In the genomic region with DNA sequence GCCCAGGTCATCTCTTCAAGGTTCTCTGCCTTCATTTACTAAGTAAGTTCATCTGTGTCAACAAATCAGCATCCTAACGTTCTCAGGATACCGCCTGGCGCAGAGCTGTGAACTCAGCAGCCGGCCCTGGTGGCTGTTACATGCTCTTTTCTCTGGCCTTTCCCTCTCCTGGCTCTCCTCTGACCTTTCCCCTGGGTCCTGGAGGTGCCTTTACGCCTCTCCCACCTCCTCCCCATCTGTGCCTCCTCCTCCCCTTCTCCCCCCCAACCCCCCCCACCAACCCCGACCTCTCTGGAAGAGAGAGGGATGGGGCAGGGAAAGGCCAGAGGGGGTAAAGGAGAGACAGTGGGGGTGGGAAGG, we compare ENCODE assay signal across 9 cellular contexts. TPM values are rescaled to one million over a fixed set of nuclear protein-coding genes. Genes with fewer than 3 reads are reported as not detected.
DNase-seq lines count a peak whose midpoint lies in the region; ATAC-seq, FAIRE-seq and TF ChIP-seq lines count a peak whose summit lies in the region.
"Had no signal": no experiment of that assay in that cellular context is flagged by ENCODE, and none has a peak within 500 bp of the region (broad histone marks: within the 10 kb centered on the region; RNA-seq: fewer than 3 reads in every experiment).

No MANE protein-coding gene starts in this region.

- CTCF ChIA-PET in activated B cell treated with CpG ODN at 0.5 μM for 24 hours (lab: Charles Lee): interaction anchor here (1.1 to 4.2 kb wide), 5 partner anchors 17 to 128 kb away, joined by 3 to 17 read pairs (median 4); no protein-coding TSS in a partner anchor

- no peak for TF ChIP-seq CTCF in activated B cell treated with CpG ODN at 0.5 μM for 24 hours (IDR thresholded peaks at IDR 0.05)

- peak; percentile 71 for DNase-seq in H7
- no peak for DNase-seq in activated B cell treated with CpG ODN at 0.5 μM for 24 hours
- DNase-seq in fibroblast of peridontal ligament (ENCODE audit: extremely low read depth): peak; percentile 21
- DNase-seq in small intestine: peak; percentile 19
- DNase-seq in sciatic nerve (ENCODE audit: low spot score): no peak
- no peak for DNase-seq in NCI-H2107 (lab: John Stamatoyannopoulos, UW)

- no peaks in the 10 kb centered on the region for H3K9me3 Mint-ChIP-seq in activated B cell treated with CpG ODN at 0.5 μM for 24 hours

- H3K4me1 ChIP-seq in small intestine (ENCODE audit: control insufficient read depth in 2 of 2, insufficient read depth in 1 of 2, low read depth in 1 of 2, low read length in 1 of 2): peaks cover 4% of the 10 kb centered on the region in 2 donors

- no peak for FAIRE-seq in small intestine (lab: Jason Lieb, UNC)
- FAIRE-seq: RCC 7860 had no signal

- H3K36me3 ChIP-seq in H7 (replicated peaks; ENCODE audit: control insufficient read depth, insufficient read depth, low read length) (no peaks in the 10 kb centered on the region; the same call in 1 of the 2 replicates), small intestine (ENCODE audit: control insufficient read depth in 2 of 2, insufficient read depth in 2 of 2, low read length in 2 of 2) (no peaks in the 10 kb centered on the region)

- intact Hi-C loops in activated B cell treated with CpG ODN at 0.5 μM for 24 hours (cut with micrococcal nuclease) (no loop called here), sciatic nerve (cut with DNase I) (no loop called here)

- H3K27ac Mint-ChIP-seq in activated B cell treated with CpG ODN at 0.5 μM for 24 hours: peak overlapping the region; percentile 97

- no peaks in the 10 kb centered on the region for H3K27me3 Mint-ChIP-seq in activated B cell treated with CpG ODN at 0.5 μM for 24 hours

- H3K4me3 Mint-ChIP-seq in activated B cell treated with CpG ODN at 0.5 μM for 24 hours: peak overlapping the region; percentile 71

- POLR2A ChIA-PET in activated B cell treated with CpG ODN at 0.5 μM for 24 hours (lab: Charles Lee): interaction anchor here (0.9 to 12.5 kb wide), 9 partner anchors 9 to 140 kb away, joined by 3 to 333 read pairs (median 29); a partner anchor contains a TSS

- H3K36me3 Mint-ChIP-seq in activated B cell treated with CpG ODN at 0.5 μM for 24 hours (ENCODE audit: low read depth): peaks cover 31% of the 10 kb centered on the region

- WGBS in small intestine, 3 donors: 53 to 62% (median 56%) methylated on average over 5 to 6 of the region's 6 CpGs

- H3K27me3 ChIP-seq in H7 (ENCODE audit: control insufficient read depth, insufficient read depth, low read length): no peaks in the 10 kb centered on the region
- H3K27me3 ChIP-seq in small intestine (ENCODE audit: control insufficient read depth in 2 of 2, insufficient read depth in 2 of 2, low read length in 2 of 2): no peaks in the 10 kb centered on the region

- H3K4me3 ChIP-seq in H7 (ENCODE audit: insufficient read depth, low read depth, low read length) (no peak overlapping the region), small intestine (ENCODE audit: low read depth in 1 of 2, low read length in 2 of 2) (no peak overlapping the region)

- no peaks in the 10 kb centered on the region for H3K9me3 ChIP-seq in small intestine (ENCODE audit: control insufficient read depth, low read depth)

- ATAC-seq in activated B cell treated with CpG ODN at 0.5 μM for 24 hours (ENCODE audit: low read depth): no peak
- ATAC-seq in sciatic nerve: no peak
- no peak for ATAC-seq in GM19023 (IDR thresholded peaks at IDR 0.05; ENCODE audit: unreplicated experiment)
- no peak for ATAC-seq in GM18873 (IDR thresholded peaks at IDR 0.05; ENCODE audit: low FRiP score, unreplicated experiment)

- peaks cover 98% of the 10 kb centered on the region for H3K4me1 Mint-ChIP-seq in activated B cell treated with CpG ODN at 0.5 μM for 24 hours

- H3K27ac ChIP-seq in small intestine (ENCODE audit: low read depth in 1 of 2, low read length in 1 of 2): peak overlapping the region; percentile 15 to 34

RNA-seq across cellular contexts. Expression of a gene that starts 19.5 kb away (rescaled TPM):
- 114 and 118 TPM in 2 replicates for total RNA-seq in H7 (2014; rRNA removed; shearing (Covaris generic))
- 487 and 525 TPM in 2 replicates for total RNA-seq in activated B cell treated with CpG ODN at 0.5 μM for 24 hours
- 100 to 1,000 TPM in 2 of 3 donors, 10 to 100 TPM in 1; 87.2 to 166 (median 101) TPM for polyA plus RNA-seq in small intestine
- total RNA-seq in sciatic nerve: 77.9 TPM

RNA-seq across cellular contexts. Expression of a gene that starts 49.9 kb away (rescaled TPM):
- 76.6 and 92.3 TPM in 2 replicates for total RNA-seq in H7 (2014; rRNA removed; shearing (Covaris generic))
- total RNA-seq in activated B cell treated with CpG ODN at 0.5 μM for 24 hours (62.6 and 72.7 TPM in 2 replicates), sciatic nerve (60.2 TPM)
- polyA plus RNA-seq in small intestine: 10 to 100 TPM; 12.7 to 21.7 (median 16.8) TPM

Comparison
In these comparisons a context has a peak if more than half of its experiments do, and no peak if none do; other contexts are left out.
1. DNase-seq: peak in H7 (single experiment), fibroblast of peridontal ligament (single experiment) and small intestine (single experiment); none in activated B cell treated with CpG ODN at 0.5 μM for 24 hours (single experiment), sciatic nerve (single experiment) and NCI-H2107 (single experiment).